1 cellular context compared by ENCODE assay signal in the genomic region with DNA sequence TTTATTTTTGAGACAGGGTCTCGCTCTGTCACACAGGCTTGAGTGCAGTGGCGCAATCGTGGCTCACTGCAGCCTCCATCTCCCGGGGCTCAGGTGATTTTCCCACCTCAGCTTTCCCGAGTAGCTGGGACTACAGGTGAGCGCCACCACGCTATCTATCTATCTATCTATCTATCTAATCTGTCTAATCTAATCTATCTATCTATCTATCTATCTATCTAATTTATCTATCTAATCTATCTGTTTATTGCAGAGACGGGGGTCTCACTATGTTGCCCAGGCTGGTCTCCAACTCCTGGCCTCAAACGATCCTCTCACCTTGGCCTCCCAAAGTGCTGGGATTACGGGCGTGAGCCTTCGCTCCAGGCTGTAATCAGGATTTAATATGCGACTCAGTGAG.
TF ChIP-seq lines count a peak whose summit lies in the region.

No MANE protein-coding gene starts in this region.

TF ChIP-seq in HEK293, 187 proteins besides CTCF, POLR2A, EP300 and RAD21 (continued from another document):
- TF ChIP-seq, protein P1, sequence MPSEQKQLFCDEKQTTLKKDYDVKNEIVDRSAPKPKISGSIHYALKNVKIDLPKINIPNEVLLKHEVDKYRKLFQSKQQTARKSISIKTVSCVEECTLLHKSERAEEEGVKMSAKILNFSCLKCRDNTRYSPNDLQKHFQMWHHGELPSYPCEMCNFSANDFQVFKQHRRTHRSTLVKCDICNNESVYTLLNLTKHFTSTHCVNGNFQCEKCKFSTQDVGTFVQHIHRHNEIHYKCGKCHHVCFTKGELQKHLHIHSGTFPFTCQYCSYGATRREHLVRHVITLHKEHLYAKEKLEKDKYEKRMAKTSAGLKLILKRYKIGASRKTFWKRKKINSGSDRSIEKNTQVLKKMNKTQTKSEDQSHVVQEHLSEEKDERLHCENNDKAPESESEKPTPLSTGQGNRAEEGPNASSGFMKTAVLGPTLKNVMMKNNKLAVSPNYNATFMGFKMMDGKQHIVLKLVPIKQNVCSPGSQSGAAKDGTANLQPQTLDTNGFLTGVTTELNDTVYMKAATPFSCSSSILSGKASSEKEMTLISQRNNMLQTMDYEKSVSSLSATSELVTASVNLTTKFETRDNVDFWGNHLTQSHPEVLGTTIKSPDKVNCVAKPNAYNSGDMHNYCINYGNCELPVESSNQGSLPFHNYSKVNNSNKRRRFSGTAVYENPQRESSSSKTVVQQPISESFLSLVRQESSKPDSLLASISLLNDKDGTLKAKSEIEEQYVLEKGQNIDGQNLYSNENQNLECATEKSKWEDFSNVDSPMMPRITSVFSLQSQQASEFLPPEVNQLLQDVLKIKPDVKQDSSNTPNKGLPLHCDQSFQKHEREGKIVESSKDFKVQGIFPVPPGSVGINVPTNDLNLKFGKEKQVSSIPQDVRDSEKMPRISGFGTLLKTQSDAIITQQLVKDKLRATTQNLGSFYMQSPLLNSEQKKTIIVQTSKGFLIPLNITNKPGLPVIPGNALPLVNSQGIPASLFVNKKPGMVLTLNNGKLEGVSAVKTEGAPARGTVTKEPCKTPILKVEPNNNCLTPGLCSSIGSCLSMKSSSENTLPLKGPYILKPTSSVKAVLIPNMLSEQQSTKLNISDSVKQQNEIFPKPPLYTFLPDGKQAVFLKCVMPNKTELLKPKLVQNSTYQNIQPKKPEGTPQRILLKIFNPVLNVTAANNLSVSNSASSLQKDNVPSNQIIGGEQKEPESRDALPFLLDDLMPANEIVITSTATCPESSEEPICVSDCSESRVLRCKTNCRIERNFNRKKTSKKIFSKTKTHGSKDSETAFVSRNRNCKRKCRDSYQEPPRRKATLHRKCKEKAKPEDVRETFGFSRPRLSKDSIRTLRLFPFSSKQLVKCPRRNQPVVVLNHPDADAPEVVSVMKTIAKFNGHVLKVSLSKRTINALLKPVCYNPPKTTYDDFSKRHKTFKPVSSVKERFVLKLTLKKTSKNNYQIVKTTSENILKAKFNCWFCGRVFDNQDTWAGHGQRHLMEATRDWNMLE (tag by site-specific recombination; conservative IDR thresholded peaks at IDR 0.05; ENCODE audit: low read depth), result no peak
- TF ChIP-seq ZNF24 (tag by site-specific recombination; IDR thresholded peaks at IDR 0.05) (no peak), KLF1 (tag by site-specific recombination; IDR thresholded peaks at IDR 0.05) (no peak), SP2 (tag by site-specific recombination; IDR thresholded peaks at IDR 0.05) (no peak), ZNF221 (tag by site-specific recombination; IDR thresholded peaks at IDR 0.05; ENCODE audit: borderline replicate concordance) (no peak), ZNF701 (tag by site-specific recombination; IDR thresholded peaks at IDR 0.05) (no peak), ZNF629 (tag by site-specific recombination; IDR thresholded peaks at IDR 0.05) (no peak), ZBTB17 (tag by site-specific recombination; IDR thresholded peaks at IDR 0.05) (no peak)
- TF ChIP-seq, protein P2, sequence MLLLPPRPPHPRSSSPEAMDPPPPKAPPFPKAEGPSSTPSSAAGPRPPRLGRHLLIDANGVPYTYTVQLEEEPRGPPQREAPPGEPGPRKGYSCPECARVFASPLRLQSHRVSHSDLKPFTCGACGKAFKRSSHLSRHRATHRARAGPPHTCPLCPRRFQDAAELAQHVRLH (tag by site-specific recombination; IDR thresholded peaks at IDR 0.05), result no peak
